In genomic region chr18:2758309-2758708, GRCh38 we compare ENCODE assay signal across 21 cellular contexts.
DNase-seq lines count a peak whose midpoint lies in the region; ATAC-seq and TF ChIP-seq lines count a peak whose summit lies in the region.
"Had no signal": no experiment of that assay in that cellular context is flagged by ENCODE, and none has a peak within 500 bp of the region (broad histone marks: within the 10 kb centered on the region; RNA-seq: fewer than 3 reads in every experiment).

No MANE protein-coding gene starts in this region.

- H3K9me3 Mint-ChIP-seq in activated T-cell treated with anti-CD3 and anti-CD28 coated beads, Interleukin-2, amount 50 U/mL, for 24 hours: no peaks in the 10 kb centered on the region
- no peaks in the 10 kb centered on the region for H3K9me3 Mint-ChIP-seq in IgD-negative memory B cell
- no peaks in the 10 kb centered on the region for H3K9me3 Mint-ChIP-seq in activated naive CD8-positive, alpha-beta T cell treated with anti-CD3 and anti-CD28 coated beads for 36 hours
- H3K9me3 Mint-ChIP-seq in stimulated activated effector memory CD8-positive, alpha-beta T cell treated with anti-CD3 and anti-CD28 coated beads, Interleukin-12 subunit alpha, Interleukin-12 subunit beta, amount 100 ng/mL, for 72 hours: no peaks in the 10 kb centered on the region

- no peak for DNase-seq in activated T-cell treated with anti-CD3 and anti-CD28 coated beads, Interleukin-2, amount 50 U/mL, for 24 hours
- DNase-seq in activated T-cell treated with anti-CD3 and anti-CD28 coated beads for 4 hours: no peak
- DNase-seq in activated naive CD8-positive, alpha-beta T cell treated with anti-CD3 and anti-CD28 coated beads for 36 hours: no peak
- DNase-seq in stimulated activated effector memory CD8-positive, alpha-beta T cell treated with anti-CD3 and anti-CD28 coated beads, Interleukin-12 subunit alpha, Interleukin-12 subunit beta, amount 100 ng/mL, for 72 hours (ENCODE audit: low spot score in 2 of 2): no peak
- no peak for DNase-seq in NCI-H748 (lab: John Stamatoyannopoulos, UW; ENCODE audit: unreplicated experiment)
- DNase-seq in esophagus squamous epithelium (lab: John Stamatoyannopoulos, UW): no peak
- DNase-seq: activated CD8-positive, alpha-beta memory T cell treated with anti-CD3 and anti-CD28 coated beads for 24 hours; DMS 273 treated with DMSO at 0.1 percent for 48 hours; kidney; lower lobe of right lung; NCI-H1417; NCI-H2081 treated with DMSO at 0.1 percent for 48 hours; NCI-H446 treated with DMSO at 0.1 percent for 48 hours; nucleus accumbens; stimulated activated naive CD4-positive, alpha-beta T cell treated with Interleukin-2 at 50 U/mL for 16 hours; tibial artery had no signal

- peaks cover 20% of the 10 kb centered on the region for H3K4me1 Mint-ChIP-seq in activated T-cell treated with anti-CD3 and anti-CD28 coated beads, Interleukin-2, amount 50 U/mL, for 24 hours (ENCODE audit: low read depth)
- H3K4me1 Mint-ChIP-seq in IgD-negative memory B cell: peaks cover 5 to 7% (median 5%) of the 10 kb centered on the region in 3 donors
- peaks cover 16% of the 10 kb centered on the region for H3K4me1 Mint-ChIP-seq in activated naive CD8-positive, alpha-beta T cell treated with anti-CD3 and anti-CD28 coated beads for 36 hours
- H3K4me1 Mint-ChIP-seq in stimulated activated effector memory CD8-positive, alpha-beta T cell treated with anti-CD3 and anti-CD28 coated beads, Interleukin-12 subunit alpha, Interleukin-12 subunit beta, amount 100 ng/mL, for 72 hours: peaks cover 12% of the 10 kb centered on the region

- H3K4me3 ChIP-seq in esophagus squamous epithelium: no peak overlapping the region
- H3K4me3 ChIP-seq: BLaER1, lower lobe of right lung, smooth muscle cell, tibial artery had no signal

- no peaks in the 10 kb centered on the region for H3K27me3 Mint-ChIP-seq in activated T-cell treated with anti-CD3 and anti-CD28 coated beads, Interleukin-2, amount 50 U/mL, for 24 hours
- no peaks in the 10 kb centered on the region for H3K27me3 Mint-ChIP-seq in IgD-negative memory B cell
- H3K27me3 Mint-ChIP-seq in activated naive CD8-positive, alpha-beta T cell treated with anti-CD3 and anti-CD28 coated beads for 36 hours: no peaks in the 10 kb centered on the region

- H3K36me3 Mint-ChIP-seq in activated T-cell treated with anti-CD3 and anti-CD28 coated beads, Interleukin-2, amount 50 U/mL, for 24 hours (ENCODE audit: low read depth): peaks cover 73% of the 10 kb centered on the region
- H3K36me3 Mint-ChIP-seq in IgD-negative memory B cell: peaks cover 8% of the 10 kb centered on the region
- H3K36me3 Mint-ChIP-seq in activated naive CD8-positive, alpha-beta T cell treated with anti-CD3 and anti-CD28 coated beads for 36 hours: peaks cover 25% of the 10 kb centered on the region
- H3K36me3 Mint-ChIP-seq in stimulated activated effector memory CD8-positive, alpha-beta T cell treated with anti-CD3 and anti-CD28 coated beads, Interleukin-12 subunit alpha, Interleukin-12 subunit beta, amount 100 ng/mL, for 72 hours: peaks cover 100% of the 10 kb centered on the region

- no peak for TF ChIP-seq POLR2A in esophagus squamous epithelium (IDR thresholded peaks at IDR 0.05)

- no peak overlapping the region for H3K4me3 Mint-ChIP-seq in activated T-cell treated with anti-CD3 and anti-CD28 coated beads, Interleukin-2, amount 50 U/mL, for 24 hours
- H3K4me3 Mint-ChIP-seq in IgD-negative memory B cell: no peak overlapping the region
- no peak overlapping the region for H3K4me3 Mint-ChIP-seq in activated naive CD8-positive, alpha-beta T cell treated with anti-CD3 and anti-CD28 coated beads for 36 hours
- no peak overlapping the region for H3K4me3 Mint-ChIP-seq in stimulated activated effector memory CD8-positive, alpha-beta T cell treated with anti-CD3 and anti-CD28 coated beads, Interleukin-12 subunit alpha, Interleukin-12 subunit beta, amount 100 ng/mL, for 72 hours

- no peaks in the 10 kb centered on the region for H3K9me3 ChIP-seq in esophagus squamous epithelium
- H3K9me3 ChIP-seq: BLaER1, lower lobe of right lung, tibial artery had no signal

- no peaks in the 10 kb centered on the region for H3K27me3 ChIP-seq in esophagus squamous epithelium
- H3K27me3 ChIP-seq: BLaER1, tibial artery had no signal

- H3K27ac ChIP-seq in esophagus squamous epithelium: no peak overlapping the region
- H3K27ac ChIP-seq: BLaER1, HL-60, lower lobe of right lung, tibial artery had no signal

- TF ChIP-seq CTCF in esophagus squamous epithelium (IDR thresholded peaks at IDR 0.05): no peak

- intact Hi-C loops in esophagus squamous epithelium (cut with DNase I): no loop called here

- H3K27ac Mint-ChIP-seq in activated T-cell treated with anti-CD3 and anti-CD28 coated beads, Interleukin-2, amount 50 U/mL, for 24 hours: peak overlapping the region; percentile 82
- peak overlapping the region in 2 of 3 donors; percentile 28 to 30 for H3K27ac Mint-ChIP-seq in IgD-negative memory B cell
- peak overlapping the region; percentile 5 for H3K27ac Mint-ChIP-seq in activated naive CD8-positive, alpha-beta T cell treated with anti-CD3 and anti-CD28 coated beads for 36 hours
- H3K27ac Mint-ChIP-seq in stimulated activated effector memory CD8-positive, alpha-beta T cell treated with anti-CD3 and anti-CD28 coated beads, Interleukin-12 subunit alpha, Interleukin-12 subunit beta, amount 100 ng/mL, for 72 hours: peak overlapping the region; percentile 15

- no peak for ATAC-seq in stimulated activated effector memory CD8-positive, alpha-beta T cell treated with anti-CD3 and anti-CD28 coated beads, Interleukin-12 subunit alpha, Interleukin-12 subunit beta, amount 100 ng/mL, for 72 hours
- ATAC-seq in HG03520 (IDR thresholded peaks at IDR 0.05; ENCODE audit: unreplicated experiment): no peak
- ATAC-seq: lower lobe of right lung had no signal

- no peaks in the 10 kb centered on the region for H3K4me1 ChIP-seq in esophagus squamous epithelium
- H3K4me1 ChIP-seq: lower lobe of right lung, tibial artery had no signal

- peaks cover 0 to 73% (median 17%) of the 10 kb centered on the region in 3 donors for H3K36me3 ChIP-seq in esophagus squamous epithelium

- WGBS in esophagus squamous epithelium, 2 donors: 80 to 84% methylated on average over 1 of the region's 1 CpG

Comparison
In these comparisons a context has a peak if more than half of its experiments do, and no peak if none do; other contexts are left out.
1. H3K27ac Mint-ChIP-seq: peak in every context shown above with its lines; median percentile 82 in activated T-cell treated with anti-CD3 and anti-CD28 coated beads, Interleukin-2, amount 50 U/mL, for 24 hours; 29 in IgD-negative memory B cell; 15 in stimulated activated effector memory CD8-positive, alpha-beta T cell treated with anti-CD3 and anti-CD28 coated beads, Interleukin-12 subunit alpha, Interleukin-12 subunit beta, amount 100 ng/mL, for 72 hours; 5 in activated naive CD8-positive, alpha-beta T cell treated with anti-CD3 and anti-CD28 coated beads for 36 hours.